Comparison of ENCODE assay signal across 8 cellular contexts in the genomic region with DNA sequence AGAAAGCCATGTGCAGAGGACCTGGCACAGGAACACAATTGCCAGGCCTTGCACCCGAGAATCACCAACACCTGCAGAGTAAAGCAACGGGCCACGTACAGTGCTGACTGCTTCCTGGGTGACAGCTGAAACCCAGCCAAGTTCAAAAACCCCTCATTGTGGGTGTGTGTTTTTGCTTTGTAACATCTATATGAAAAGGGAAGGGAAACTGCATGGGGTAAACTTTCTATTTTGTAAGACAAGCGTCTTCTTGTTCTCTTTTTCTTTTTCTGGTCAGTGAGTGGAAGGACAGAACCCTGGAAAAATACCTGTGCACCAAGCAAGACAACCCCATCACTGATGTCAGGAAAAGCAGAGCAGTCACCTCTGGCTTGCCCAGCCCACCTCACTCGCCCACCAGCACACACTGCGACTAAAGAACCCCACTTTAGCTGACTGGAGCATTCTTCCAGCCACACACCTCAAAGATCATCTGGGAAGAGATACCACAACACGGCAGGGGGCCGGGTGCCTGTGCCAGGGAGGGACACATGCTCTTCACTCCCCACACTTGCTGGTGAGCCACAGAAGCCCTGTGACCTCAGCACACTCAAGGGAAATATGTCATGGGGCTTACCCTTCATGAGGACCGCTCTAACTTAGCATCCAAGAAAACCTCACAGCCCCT.
A peak's percentile ranks its signal among the peaks of the same experiment; 100 is the strongest.
DNase-seq lines count a peak whose midpoint lies in the region; ATAC-seq and TF ChIP-seq lines count a peak whose summit lies in the region.

No MANE protein-coding gene starts in this region.

- peak overlapping the region; percentile 49 for H3K4me3 ChIP-seq in GM12865 (ENCODE audit: low read depth, low read length)

- ATAC-seq in GM19324 (IDR thresholded peaks at IDR 0.05; ENCODE audit: low FRiP score, unreplicated experiment) (peak; percentile 93), HG03139 (IDR thresholded peaks at IDR 0.05; ENCODE audit: unreplicated experiment) (peak; percentile 88)
- ATAC-seq in activated CD8-positive, alpha-beta T cell treated with anti-CD3 and anti-CD28 coated beads for 36 hours = peak; percentile 88

- no peak for TF ChIP-seq CTCF in GM12865 (IDR thresholded peaks at IDR 0.05; ENCODE audit: insufficient read depth, low read depth, low read length, missing control alignments)
- no peak for TF ChIP-seq CTCF in activated CD8-positive, alpha-beta T cell treated with anti-CD3 and anti-CD28 coated beads for 36 hours (IDR thresholded peaks at IDR 0.05)

- H3K27me3 Mint-ChIP-seq in activated CD8-positive, alpha-beta T cell treated with anti-CD3 and anti-CD28 coated beads for 36 hours = no peaks in the 10 kb centered on the region
- no peaks in the 10 kb centered on the region for H3K27me3 Mint-ChIP-seq in stimulated activated naive CD8-positive, alpha-beta T cell treated with anti-CD3 and anti-CD28 coated beads, Interleukin-15, Interleukin-2, amounts not matched to agents 100 ng/mL and 50 ng/mL, for 24 hours

- DNase-seq in GM12865 (ENCODE audit: low read depth) (peak; percentile 97), 8988T (no peak), dermis blood vessel endothelial cell (no peak), AG20443 (ENCODE audit: low spot score) (no peak)
- peak; percentile 71 for DNase-seq in activated CD8-positive, alpha-beta T cell treated with anti-CD3 and anti-CD28 coated beads for 36 hours

- H3K27ac Mint-ChIP-seq in activated CD8-positive, alpha-beta T cell treated with anti-CD3 and anti-CD28 coated beads for 36 hours = peak overlapping the region; percentile 77
- peak overlapping the region; percentile 85 for H3K27ac Mint-ChIP-seq in stimulated activated naive CD8-positive, alpha-beta T cell treated with anti-CD3 and anti-CD28 coated beads, Interleukin-15, Interleukin-2, amounts not matched to agents 100 ng/mL and 50 ng/mL, for 24 hours

- H3K4me3 Mint-ChIP-seq in activated CD8-positive, alpha-beta T cell treated with anti-CD3 and anti-CD28 coated beads for 36 hours = peak overlapping the region; percentile 9
- H3K4me3 Mint-ChIP-seq in stimulated activated naive CD8-positive, alpha-beta T cell treated with anti-CD3 and anti-CD28 coated beads, Interleukin-15, Interleukin-2, amounts not matched to agents 100 ng/mL and 50 ng/mL, for 24 hours = peak overlapping the region; percentile 19

- H3K36me3 Mint-ChIP-seq in activated CD8-positive, alpha-beta T cell treated with anti-CD3 and anti-CD28 coated beads for 36 hours (ENCODE audit: low read depth) = no peaks in the 10 kb centered on the region
- no peaks in the 10 kb centered on the region for H3K36me3 Mint-ChIP-seq in stimulated activated naive CD8-positive, alpha-beta T cell treated with anti-CD3 and anti-CD28 coated beads, Interleukin-15, Interleukin-2, amounts not matched to agents 100 ng/mL and 50 ng/mL, for 24 hours (ENCODE audit: low read depth)

- H3K4me1 Mint-ChIP-seq in activated CD8-positive, alpha-beta T cell treated with anti-CD3 and anti-CD28 coated beads for 36 hours (ENCODE audit: low read depth) = peaks cover 21% of the 10 kb centered on the region
- peaks cover 33% of the 10 kb centered on the region for H3K4me1 Mint-ChIP-seq in stimulated activated naive CD8-positive, alpha-beta T cell treated with anti-CD3 and anti-CD28 coated beads, Interleukin-15, Interleukin-2, amounts not matched to agents 100 ng/mL and 50 ng/mL, for 24 hours (ENCODE audit: low read depth)

- CTCF ChIA-PET in activated CD8-positive, alpha-beta T cell treated with anti-CD3 and anti-CD28 coated beads for 36 hours (lab: Charles Lee) = interaction anchor here (0.9 kb wide), 1 partner anchor 45 kb away, joined by 3 read pairs; no protein-coding TSS in a partner anchor

- POLR2A ChIA-PET in activated CD8-positive, alpha-beta T cell treated with anti-CD3 and anti-CD28 coated beads for 36 hours (lab: Charles Lee) = no interaction called here

- intact Hi-C loops in activated CD8-positive, alpha-beta T cell treated with anti-CD3 and anti-CD28 coated beads for 36 hours (cut with micrococcal nuclease) = no loop called here

- peaks cover 3% of the 10 kb centered on the region for H3K9me3 Mint-ChIP-seq in activated CD8-positive, alpha-beta T cell treated with anti-CD3 and anti-CD28 coated beads for 36 hours
- H3K9me3 Mint-ChIP-seq in stimulated activated naive CD8-positive, alpha-beta T cell treated with anti-CD3 and anti-CD28 coated beads, Interleukin-15, Interleukin-2, amounts not matched to agents 100 ng/mL and 50 ng/mL, for 24 hours = no peaks in the 10 kb centered on the region

Comparison
In these comparisons a context has a peak if more than half of its experiments do, and no peak if none do; other contexts are left out.
1. DNase-seq: peak in GM12865 (single experiment) and activated CD8-positive, alpha-beta T cell treated with anti-CD3 and anti-CD28 coated beads for 36 hours (single experiment); none in 8988T (single experiment), dermis blood vessel endothelial cell (single experiment) and AG20443 (single experiment).
2. Peak in every context shown above with its lines, with median percentiles within 50 percentile points of each other: ATAC-seq.